ENCODE assay signal across 21 cellular contexts in the genomic region with DNA sequence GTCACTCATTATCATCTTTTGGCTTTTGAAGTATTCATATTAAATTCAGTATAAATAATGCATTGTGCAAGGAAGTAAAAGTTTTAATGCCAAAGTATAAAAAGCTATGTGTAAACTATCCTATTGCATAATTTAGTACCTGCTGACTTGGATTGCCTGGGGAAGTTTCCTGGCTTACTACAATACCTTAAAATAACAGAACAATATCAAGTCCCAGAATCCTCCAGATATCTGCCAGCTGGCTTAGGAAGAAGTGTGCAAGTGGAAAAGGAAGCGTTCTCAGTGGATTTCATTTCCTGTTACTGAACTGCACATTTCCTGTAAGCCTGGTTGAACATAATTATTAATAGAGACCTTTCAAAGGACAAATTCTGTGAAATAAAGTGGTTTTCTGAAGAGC.
DNase-seq lines count a peak whose midpoint lies in the region; ATAC-seq and TF ChIP-seq lines count a peak whose summit lies in the region.
"Had no signal": no experiment of that assay in that cellular context is flagged by ENCODE, and none has a peak within 500 bp of the region (broad histone marks: within the 10 kb centered on the region; RNA-seq: fewer than 3 reads in every experiment).

No MANE protein-coding gene starts in this region.

- in situ Hi-C loops in GM23248 (cut with MboI) = no loop called here

- no peak overlapping the region for H2AFZ ChIP-seq in GM23248

- intact Hi-C loops in left ventricle myocardium superior (cut with micrococcal nuclease) (no loop called here), sciatic nerve (cut with DNase I) (no loop called here), stomach (cut with DNase I; ENCODE audit: low total_unique reads) (no loop called here)

- no peaks in the 10 kb centered on the region for H3K36me3 ChIP-seq in RWPE2 (ENCODE audit: low read depth)
- no peaks in the 10 kb centered on the region for H3K36me3 ChIP-seq in stomach
- no peaks in the 10 kb centered on the region for H3K36me3 ChIP-seq in GM23248 (ENCODE audit: low read depth)
- H3K36me3 ChIP-seq: MG63 had no signal

- peaks cover 9% of the 10 kb centered on the region for H3K4me1 ChIP-seq in RWPE2 (ENCODE audit: insufficient read depth, poor library complexity, severe bottlenecking)
- no peaks in the 10 kb centered on the region for H3K4me1 ChIP-seq in stomach
- no peaks in the 10 kb centered on the region for H3K4me1 ChIP-seq in GM23248 (ENCODE audit: insufficient read depth)

- H3K9me2 ChIP-seq in GM23248 (ENCODE audit: insufficient read depth) = no peaks in the 10 kb centered on the region

- H3K9ac ChIP-seq in GM23248 = no peak overlapping the region

- H3F3A ChIP-seq in GM23248 (ENCODE audit: insufficient read depth) = no peaks in the 10 kb centered on the region

- 38 to 74% (median 53%) methylated on average over 1 of the region's 1 CpG for WGBS in stomach, 5 donors
- WGBS in GM23248 (ENCODE audit: low coverage in 1 of 2, low lambda C conversion rate in 2 of 2, missing lambda C conversion rate in 2 of 2), 2 experiments = 3 to 10% methylated on average over 1 of the region's 1 CpG

- no peak overlapping the region for H3K27ac ChIP-seq in RWPE2 (ENCODE audit: poor library complexity, severe bottlenecking)
- H3K27ac ChIP-seq in stomach = no peak overlapping the region
- no peak overlapping the region for H3K27ac ChIP-seq in GM23248

- no peak for DNase-seq in RWPE2 (ENCODE audit: low spot score)
- peak; percentile 81 to 86 for DNase-seq in dermis microvascular lymphatic vessel endothelial cell (ENCODE audit: low read depth in 2 of 2)
- no peak for DNase-seq in left ventricle myocardium superior
- no peak for DNase-seq in sciatic nerve (ENCODE audit: low spot score)
- DNase-seq in cerebellar cortex (ENCODE audit: low spot score) = no peak
- DNase-seq in stomach = no peak
- DNase-seq in GM23248 = no peak
- DNase-seq: activated B cell treated with CpG ODN at 0.5 μM for 24 hours; activated CD4-positive, alpha-beta T cell treated with anti-CD3 and anti-CD28 coated beads, Interleukin-2, amount 50 U/mL, for 48 hours; activated CD8-positive, alpha-beta memory T cell treated with anti-CD3 and anti-CD28 coated beads, Interleukin-2, amount 50 U/mL, for 48 hours; CD8-positive, alpha-beta T cell; DMS153; effector memory CD8-positive, alpha-beta T cell; HFFc6; kidney glomerular epithelial cell; mesendoderm; MG63; NCI-H1417; NCI-H2081; occipital lobe; stimulated activated CD8-positive, alpha-beta memory T cell treated with anti-CD3 and anti-CD28 coated beads, Interleukin-4, amount 100 ng/mL, for 48 hours had no signal

- H3K27me3 ChIP-seq in RWPE2 (ENCODE audit: insufficient read depth, poor library complexity, severe bottlenecking) (no peaks in the 10 kb centered on the region), stomach (no peaks in the 10 kb centered on the region), GM23248 (replicated peaks; ENCODE audit: insufficient read depth) (peaks cover 77% of the 10 kb centered on the region)
- H3K27me3 ChIP-seq: MG63 had no signal

- H3K4me3 ChIP-seq in RWPE2 (ENCODE audit: severe bottlenecking) (no peak overlapping the region), stomach (no peak overlapping the region), GM23248 (no peak overlapping the region)
- H3K4me3 ChIP-seq: MG63 had no signal

- TF ChIP-seq POLR2A in stomach (IDR thresholded peaks at IDR 0.05) = no peak

- H3K9me3 ChIP-seq in RWPE2 (ENCODE audit: severe bottlenecking) (no peaks in the 10 kb centered on the region), stomach (no peaks in the 10 kb centered on the region), GM23248 (ENCODE audit: low read depth) (no peaks in the 10 kb centered on the region)
- H3K9me3 ChIP-seq: MG63 had no signal

- H4K20me1 ChIP-seq in GM23248 (ENCODE audit: insufficient read depth) = no peaks in the 10 kb centered on the region

- no peak for TF ChIP-seq EP300 in stomach (IDR thresholded peaks at IDR 0.05)

- TF ChIP-seq CTCF in RWPE2 (IDR thresholded peaks at IDR 0.05; ENCODE audit: poor library complexity, severe bottlenecking) = no peak
- no peak for TF ChIP-seq CTCF in stomach (IDR thresholded peaks at IDR 0.05)

- no peak overlapping the region for H3K4me2 ChIP-seq in GM23248 (ENCODE audit: unreplicated experiment)

- ATAC-seq in RWPE2 (ENCODE audit: low read depth) (peak; percentile 59; the same call in 2 of the 3 replicates), left ventricle myocardium superior (peak; percentile 86), sciatic nerve (peak; percentile 66)
- ATAC-seq: CD8-positive, alpha-beta T cell; effector memory CD8-positive, alpha-beta T cell had no signal

- no peaks in the 10 kb centered on the region for H3K79me2 ChIP-seq in GM23248 (ENCODE audit: insufficient read depth)

Comparison
In these comparisons a context has a peak if more than half of its experiments do, and no peak if none do; other contexts are left out.
1. DNase-seq: peak in dermis microvascular lymphatic vessel endothelial cell (2 of 2); none in RWPE2 (single experiment), left ventricle myocardium superior (single experiment), sciatic nerve (single experiment), cerebellar cortex (single experiment), stomach (single experiment) and GM23248 (single experiment).
2. Peak in every context shown above with its lines, with median percentiles within 50 percentile points of each other: ATAC-seq.